ENCODE assay signal across 1 cellular context in genomic region chr6:31403283-31403989, GRCh38.
TF ChIP-seq lines count a peak whose summit lies in the region.

Gene MICA, plus strand, starts transcription at chr6:31403595. Its CDS starts 38 bp downstream, at chr6:31403633.

TF ChIP-seq in SK-N-SH, 30 proteins besides CTCF, POLR2A, EP300 and RAD21 (continued from another document):
- TF ChIP-seq FOSL2 (IDR thresholded peaks at IDR 0.05; ENCODE audit: borderline replicate concordance, low read depth) (peak; percentile 24; the same call in 1 of the 2 replicates), USF2 (IDR thresholded peaks at IDR 0.05; ENCODE audit: borderline replicate concordance, low read depth, low read length) (no peak), NRF1 (IDR thresholded peaks at IDR 0.05; ENCODE audit: low read depth, low read length) (no peak), JUND (IDR thresholded peaks at IDR 0.05) (no peak)
